20 cellular contexts compared by ENCODE assay signal in genomic region chr18:25992566-25992965, GRCh38.
DNase-seq lines count a peak whose midpoint lies in the region; ATAC-seq, FAIRE-seq and TF ChIP-seq lines count a peak whose summit lies in the region.
"Had no signal": no experiment of that assay in that cellular context is flagged by ENCODE, and none has a peak within 500 bp of the region (broad histone marks: within the 10 kb centered on the region; RNA-seq: fewer than 3 reads in every experiment).

No MANE protein-coding gene starts in this region.

- no peak overlapping the region for H3K14ac ChIP-seq in H1 (ENCODE audit: insufficient read length)

- H3K18ac ChIP-seq in H1 (ENCODE audit: extremely low read depth, low read length): no peak overlapping the region

- no peaks in the 10 kb centered on the region for H3K79me1 ChIP-seq in H1 (ENCODE audit: low read depth, low read length)

- no peak overlapping the region for H2BK20ac ChIP-seq in H1 (ENCODE audit: low read length)

- CTCF ChIA-PET in H1 (lab: Charles Lee; ENCODE audit: partially characterized antibody): interaction anchor here (1.2 to 1.7 kb wide), 3 partner anchors 33 to 67 kb away, joined by 3 read pairs; no protein-coding TSS in a partner anchor

- H4K91ac ChIP-seq in H1 (replicated peaks; ENCODE audit: insufficient read length, low read length): no peak overlapping the region

- H3K4me1 ChIP-seq in HUES48 (ENCODE audit: control insufficient read depth, insufficient read depth, low read length): peaks cover 13% of the 10 kb centered on the region
- peaks cover 0 to 8% (median 1%) of the 10 kb centered on the region in 4 experiments; a peak in 2 of 7 replicates for H3K4me1 ChIP-seq in H1 (replicated peaks in 1 of 4; ENCODE audit: control insufficient read depth in 3 of 4, insufficient read depth in 4 of 4, low read length in 3 of 4)
- H3K4me1 ChIP-seq: BLaER1 treated with 17β-estradiol and CSF1 and Interleukin-3, amounts not matched to agents 10 nM and 100 nM; Caco-2 had no signal

- H2BK120ac ChIP-seq in H1 (replicated peaks; ENCODE audit: low read depth, low read length): no peak overlapping the region

- no peak for ATAC-seq in GM19397 (IDR thresholded peaks at IDR 0.05; ENCODE audit: unreplicated experiment)
- ATAC-seq in GM18511 (IDR thresholded peaks at IDR 0.05; ENCODE audit: unreplicated experiment): no peak
- ATAC-seq: CD8-positive, alpha-beta T cell had no signal

- no peak overlapping the region for H2AFZ ChIP-seq in H1 (ENCODE audit: low read length)

- TF ChIP-seq EP300 in H1 (IDR thresholded peaks at IDR 0.05; ENCODE audit: borderline replicate concordance in 1 of 2, low read depth in 2 of 2, low read length in 2 of 2): no peak

- POLR2A ChIA-PET in H1 (lab: Charles Lee; ENCODE audit: partially characterized antibody): interaction anchor here (1.3 kb wide), 1 partner anchor 16 kb away, joined by 4 read pairs; no protein-coding TSS in a partner anchor

- H3K4ac ChIP-seq in H1 (replicated peaks; ENCODE audit: insufficient read length, low read depth, low read length): no peak overlapping the region

- no peak overlapping the region for H2BK15ac ChIP-seq in H1 (ENCODE audit: low read length)

- no peak overlapping the region for H4K8ac ChIP-seq in H1 (ENCODE audit: extremely low read depth, insufficient read depth, low read length)

- no peak overlapping the region for H3K23ac ChIP-seq in H1 (ENCODE audit: insufficient read length)

- no peak overlapping the region for H4K5ac ChIP-seq in H1 (ENCODE audit: insufficient read length, low read depth, low read length)

- TF ChIP-seq POLR2A in H1 (IDR thresholded peaks at IDR 0.05; ENCODE audit: control extremely low read depth in 1 of 2, low read depth in 2 of 2, low read length in 2 of 2): no peak

- no peak overlapping the region for H2AK5ac ChIP-seq in H1 (ENCODE audit: low read depth, low read length)

- H3K79me2 ChIP-seq in H1 (ENCODE audit: control insufficient read depth in 1 of 2, insufficient read depth in 2 of 2, low read length in 2 of 2): no peaks in the 10 kb centered on the region

- H3K4me2 ChIP-seq in H1 (ENCODE audit: insufficient read depth in 1 of 2, low read depth in 2 of 2, low read length in 2 of 2): no peak overlapping the region
- H3K4me2 ChIP-seq: BLaER1 treated with 17β-estradiol and CSF1 and Interleukin-3, amounts not matched to agents 10 nM and 100 nM had no signal

- TF ChIP-seq RAD21 in H1 (IDR thresholded peaks at IDR 0.05 in 1 of 2, conservative IDR thresholded peaks at IDR 0.05 in 1 of 2; ENCODE audit: low read depth in 2 of 2, low read length in 2 of 2): no peak

- H2BK12ac ChIP-seq in H1 (ENCODE audit: low read depth, low read length): no peak overlapping the region

- no peaks in the 10 kb centered on the region for H3K23me2 ChIP-seq in H1 (ENCODE audit: low read depth, low read length)

- H3K27me3 ChIP-seq in HUES48 (ENCODE audit: control insufficient read depth, insufficient read depth, low read length) (no peaks in the 10 kb centered on the region), H1 (replicated peaks in 1 of 4; ENCODE audit: control insufficient read depth in 3 of 4, extremely low read depth in 1 of 4, insufficient read depth in 3 of 4, low read length in 3 of 4) (no peaks in the 10 kb centered on the region)
- H3K27me3 ChIP-seq: BLaER1 treated with 17β-estradiol and CSF1 and Interleukin-3, amounts not matched to agents 10 nM and 100 nM had no signal

- H3K9me3 ChIP-seq in HUES48 (ENCODE audit: control insufficient read depth, insufficient read depth, low read length): no peaks in the 10 kb centered on the region
- 0 out of 2 replicates have a peak, but pooled peaks cover 2% of the 10 kb centered on the region for H3K9me3 ChIP-seq in SK-N-MC (ENCODE audit: low read depth, low read length)
- peaks cover 0 to 4% of the 10 kb centered on the region in 2 experiments; a peak in 1 of 4 replicates for H3K9me3 ChIP-seq in H1 (ENCODE audit: insufficient read depth in 2 of 2, low read depth in 1 of 2, low read length in 1 of 2)
- H3K9me3 ChIP-seq: Caco-2 had no signal

- no peak for FAIRE-seq in H1 (lab: Jason Lieb, UNC)
- FAIRE-seq: A204.1, G401.6, GM12891 had no signal

- H3K4me3 ChIP-seq in HUES48 (ENCODE audit: low read depth, low read length): no peak overlapping the region
- peak overlapping the region; percentile 21 for H3K4me3 ChIP-seq in SK-N-MC
- H3K4me3 ChIP-seq in H1 (ENCODE audit: extremely low read depth in 1 of 4, insufficient read depth in 2 of 4, low read depth in 3 of 4, low read length in 4 of 4): peak overlapping the region in 1 of 4 experiments; percentile 2; a peak in 1 of 8 replicates
- H3K4me3 ChIP-seq: BLaER1 treated with 17β-estradiol and CSF1 and Interleukin-3, amounts not matched to agents 10 nM and 100 nM had no signal

- peak overlapping the region; percentile 42 for H3K27ac ChIP-seq in HUES48 (ENCODE audit: low read depth, low read length)
- peak overlapping the region; percentile 91 for H3K27ac ChIP-seq in SK-N-MC
- no peak overlapping the region for H3K27ac ChIP-seq in H1 (ENCODE audit: low read depth, low read length)
- H3K27ac ChIP-seq: BLaER1 treated with 17β-estradiol and CSF1 and Interleukin-3, amounts not matched to agents 10 nM and 100 nM; C4-2B had no signal

- WGBS in H1 (ENCODE audit: extremely low coverage in 1 of 2, insufficient coverage in 1 of 2, insufficient read length in 1 of 2, insufficient replicate concordance in 2 of 2, low coverage in 1 of 2, low lambda C conversion rate in 2 of 2, missing lambda C conversion rate in 1 of 2), 2 experiments: 51% methylated on average over 2 of the region's 2 CpGs; no CpG with 5 or more reads in 1 of the 2 experiments

- no peak overlapping the region for H2BK5ac ChIP-seq in H1 (ENCODE audit: low read depth, low read length)

- H3K56ac ChIP-seq in H1 (replicated peaks; ENCODE audit: insufficient read length, low read depth, low read length): no peak overlapping the region

- no peak for TF ChIP-seq CTCF in H1 (IDR thresholded peaks at IDR 0.05; ENCODE audit: control extremely low read depth in 1 of 3, insufficient read depth in 1 of 3, low read depth in 1 of 3, low read length in 3 of 3)

- no peaks in the 10 kb centered on the region for H4K20me1 ChIP-seq in H1 (replicated peaks in 1 of 2; ENCODE audit: control insufficient read depth in 1 of 2, insufficient read depth in 2 of 2, low read length in 2 of 2)
- H4K20me1 ChIP-seq: BLaER1 treated with 17β-estradiol and CSF1 and Interleukin-3, amounts not matched to agents 10 nM and 100 nM had no signal

- DNase-seq in SK-N-MC (ENCODE audit: low read depth, low spot score): no peak
- no peak for DNase-seq in H1 (ENCODE audit: low read depth in 1 of 2, low spot score in 2 of 2)
- DNase-seq in Kasumi-1 (lab: John Stamatoyannopoulos, UW): no peak
- no peak for DNase-seq in NCI-H526 (lab: John Stamatoyannopoulos, UW)
- DNase-seq: 8988T; ACHN; Caco-2; Calu3; CD4-positive, alpha-beta T cell; CD8-positive, alpha-beta T cell; DMS79 treated with DMSO at 0.1 percent for 48 hours; GF-D8 had no signal

- H3K9ac ChIP-seq in HUES48 (ENCODE audit: low read depth, low read length): no peak overlapping the region
- peak overlapping the region; percentile 35 for H3K9ac ChIP-seq in SK-N-MC (ENCODE audit: insufficient read length)
- H3K9ac ChIP-seq in H1 (replicated peaks in 1 of 4; ENCODE audit: extremely low read depth in 1 of 4, low read depth in 3 of 4, low read length in 3 of 4): no peak overlapping the region
- H3K9ac ChIP-seq: BLaER1 treated with 17β-estradiol and CSF1 and Interleukin-3, amounts not matched to agents 10 nM and 100 nM had no signal

- H3K36me3 ChIP-seq in HUES48 (ENCODE audit: control insufficient read depth, insufficient read depth, low read length) (no peaks in the 10 kb centered on the region), SK-N-MC (ENCODE audit: insufficient read depth, low read length) (0 out of 2 replicates have a peak, but pooled peaks cover 3% of the 10 kb centered on the region), H1 (ENCODE audit: control insufficient read depth in 2 of 4, insufficient read depth in 4 of 4, low read length in 3 of 4) (no peaks in the 10 kb centered on the region)
- H3K36me3 ChIP-seq: BLaER1 treated with 17β-estradiol and CSF1 and Interleukin-3, amounts not matched to agents 10 nM and 100 nM had no signal

TF ChIP-seq in H1, 55 proteins besides CTCF, POLR2A, EP300 and RAD21 (continues in another document):
- TF ChIP-seq SAP30 (IDR thresholded peaks at IDR 0.05; ENCODE audit: insufficient read depth, insufficient replicate concordance, low read length): no peak
- TF ChIP-seq TCF12 (IDR thresholded peaks at IDR 0.05; ENCODE audit: low read depth, low read length): no peak
- TF ChIP-seq SIRT6 (IDR thresholded peaks at IDR 0.05; ENCODE audit: low read length): no peak
